20 cellular contexts compared by ENCODE assay signal in genomic region chr9:10079284-10079964, GRCh38.
A peak's percentile ranks its signal among the peaks of the same experiment; 100 is the strongest.
DNase-seq lines count a peak whose midpoint lies in the region; ATAC-seq lines count a peak whose summit lies in the region.
"Had no signal": no experiment of that assay in that cellular context is flagged by ENCODE, and none has a peak within 500 bp of the region (broad histone marks: within the 10 kb centered on the region; RNA-seq: fewer than 3 reads in every experiment).

No MANE protein-coding gene starts in this region.

- ATAC-seq in GM18870 (IDR thresholded peaks at IDR 0.05; ENCODE audit: unreplicated experiment) (peak; percentile 72), GM21447 (IDR thresholded peaks at IDR 0.05; ENCODE audit: unreplicated experiment) (peak; percentile 51), HG02970 (IDR thresholded peaks at IDR 0.05; ENCODE audit: low FRiP score, unreplicated experiment) (peak; percentile 49), HG03460 (IDR thresholded peaks at IDR 0.05; ENCODE audit: unreplicated experiment) (peak; percentile 61)
- ATAC-seq: activated CD4-positive, alpha-beta T cell treated with anti-CD3 and anti-CD28 coated beads for 36 hours; activated T-cell treated with anti-CD3 and anti-CD28 coated beads, Interleukin-2, amount 50 U/mL, for 72 hours; lower lobe of right lung; stimulated activated effector memory CD8-positive, alpha-beta T cell treated with anti-CD3 and anti-CD28 coated beads, Interleukin-12 subunit alpha, Interleukin-12 subunit beta, amount 100 ng/mL, for 72 hours had no signal

- DNase-seq in anterior cingulate cortex (lab: John Stamatoyannopoulos, UW): no peak
- no peak for DNase-seq in NCI-H2107 treated with DMSO at 0.1 percent for 48 hours (lab: John Stamatoyannopoulos, UW; ENCODE audit: unreplicated experiment)
- DNase-seq in D341Med (ENCODE audit: low spot score): no peak
- no peak for DNase-seq in NCI-H526 (lab: John Stamatoyannopoulos, UW)
- DNase-seq: activated CD4-positive, alpha-beta T cell treated with anti-CD3 and anti-CD28 coated beads for 36 hours; activated naive CD4-positive, alpha-beta T cell treated with anti-CD3 and anti-CD28 coated beads for 36 hours; activated T-cell treated with anti-CD3 and anti-CD28 coated beads, Interleukin-2, amount 50 U/mL, for 72 hours; amniotic stem cell; cortex of kidney; Kasumi-1; lower lobe of right lung; NCI-H2029; NCI-H510A; stimulated activated CD4-positive, alpha-beta T cell treated with anti-CD3 and anti-CD28 coated beads, Interleukin-1b, Interleukin-23, amount 100 ng/mL, for 48 hours; uterus had no signal
